In genomic region chr19:12806242-12807131, GRCh38 we compare ENCODE assay signal across 7 cellular contexts. TPM values are rescaled to one million over a fixed set of nuclear protein-coding genes. Genes with fewer than 3 reads are reported as not detected.
DNase-seq lines count a peak whose midpoint lies in the region; ATAC-seq, FAIRE-seq and TF ChIP-seq lines count a peak whose summit lies in the region.

TSS of gene RNASEH2A (plus strand) at chr19:12806584. CDS start at chr19:12806674, 90 bp downstream.

- no peak for TF ChIP-seq CTCF in WI38 (IDR thresholded peaks at IDR 0.05; ENCODE audit: low read depth, low read length)
- TF ChIP-seq CTCF in spleen (IDR thresholded peaks at IDR 0.05 in 8 of 11, conservative IDR thresholded peaks at IDR 0.05 in 3 of 11): peak in 5 of 11 experiments; percentile 15 to 44 (median 40)

- FAIRE-seq in GM18507 (lab: Jason Lieb, UNC): peak; percentile 94

- peak; percentile 67 for ATAC-seq in HG03066 (IDR thresholded peaks at IDR 0.05; ENCODE audit: low read depth, unreplicated experiment)

- no peak for TF ChIP-seq POLR2A in spleen (IDR thresholded peaks at IDR 0.05)

- no peaks in the 10 kb centered on the region for H3K9me3 ChIP-seq in spleen

- H3K4me1 ChIP-seq in spleen: peaks cover 13 to 36% (median 27%) of the 10 kb centered on the region in 6 donors

- H3K27ac ChIP-seq in caudate nucleus (ENCODE audit: low read depth, low read length) (peak within 1 kb of the TSS; percentile 70), spleen (peak within 1 kb of the TSS; percentile 3 to 83 (median 71))

- H3K36me3 ChIP-seq in spleen: peaks cover 0 to 38% (median 3%) of the 10 kb centered on the region in 6 donors

- peaks cover 0 to 14% (median 0%) of the 10 kb centered on the region in 7 donors for H3K27me3 ChIP-seq in spleen (replicated peaks in 1 of 7)

- WGBS in spleen, 5 donors: 3 to 6% (median 4%) methylated on average over 63 to 68 of the region's 68 CpGs

- peak within 1 kb of the TSS; percentile 78 for H3K4me3 ChIP-seq in WI38 (ENCODE audit: low read depth, low read length)
- H3K4me3 ChIP-seq in spleen: peak within 1 kb of the TSS; percentile 57 to 82 (median 67)

- intact Hi-C loops in spleen (cut with DNase I; ENCODE audit: low total_unique reads): loop anchor here (5.0 kb wide), 1 partner anchor 34 kb away; no protein-coding TSS in a partner anchor

- DNase-seq in GM18507 (ENCODE audit: extremely low spot score, insufficient read length, low read depth) (peak; percentile 98), NCI-H2196 (lab: John Stamatoyannopoulos, UW; ENCODE audit: unreplicated experiment) (peak; percentile 95), caudate nucleus (lab: John Stamatoyannopoulos, UW) (peak in 60 of 61 donors; percentile 22 to 93 (median 80)), inferior parietal cortex (ENCODE audit: extremely low spot score) (peak; percentile 90), spleen (peak; percentile 98)

RNA-seq across cellular contexts. Expression of gene RNASEH2A, which starts in this region (rescaled TPM):
- total RNA-seq in spleen: 10 to 100 TPM in 6 of 7 donors, 1 to 10 TPM in 1; 9.8 to 15.9 (median 11.7) TPM
- polyA plus RNA-seq in spleen: 10 to 100 TPM in 2 of 3 donors, 1 to 10 TPM in 1; 4.4 to 12.2 (median 11.4) TPM

Comparison
In these comparisons a context has a peak if more than half of its experiments do, and no peak if none do; other contexts are left out.
1. Peak in every context shown above with its lines: DNase-seq, ATAC-seq, H3K4me3 ChIP-seq and H3K27ac ChIP-seq.